21 cellular contexts compared by ENCODE assay signal in the genomic region with DNA sequence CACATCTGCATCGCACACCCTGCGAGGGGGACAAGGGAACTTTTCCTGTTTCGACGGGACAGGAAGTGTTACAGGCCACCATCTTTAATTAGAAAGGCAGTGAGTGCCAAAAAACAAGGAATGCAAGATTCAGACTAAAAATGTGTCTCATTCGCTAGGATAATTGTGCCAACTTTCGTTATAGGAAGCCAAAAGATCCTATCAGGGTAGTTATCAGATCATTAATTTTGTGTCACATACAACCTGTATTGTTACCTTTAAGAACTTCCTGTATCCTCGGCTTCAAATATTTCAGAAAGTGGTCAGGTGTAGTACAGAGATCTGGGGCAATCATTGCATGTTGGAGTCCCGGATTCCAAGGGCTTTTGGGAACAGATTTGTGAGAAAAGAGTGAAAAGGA. TPM values are rescaled to one million over a fixed set of nuclear protein-coding genes. Genes with fewer than 3 reads are reported as not detected.
DNase-seq lines count a peak whose midpoint lies in the region; ATAC-seq and TF ChIP-seq lines count a peak whose summit lies in the region.
"Had no signal": no experiment of that assay in that cellular context is flagged by ENCODE, and none has a peak within 500 bp of the region (broad histone marks: within the 10 kb centered on the region; RNA-seq: fewer than 3 reads in every experiment).

No MANE protein-coding gene starts in this region.

- H3K27ac ChIP-seq in C4-2B (peak overlapping the region; percentile 20), adrenal gland (peak overlapping the region in 4 of 5 donors; percentile 13 to 58 (median 22)), right cardiac atrium (ENCODE audit: low read length) (peak overlapping the region; percentile 89), skeletal muscle tissue (ENCODE audit: low read depth, low read length) (peak overlapping the region; percentile 50)

- no peak overlapping the region for H3K9ac ChIP-seq in skeletal muscle tissue (ENCODE audit: low read depth in 1 of 3, low read length in 3 of 3)

- ATAC-seq in right cardiac atrium, result no peak
- ATAC-seq in HG03378 (IDR thresholded peaks at IDR 0.05; ENCODE audit: unreplicated experiment), result no peak
- ATAC-seq: CD8-positive, alpha-beta T cell had no signal

- H3K36me3 ChIP-seq in adrenal gland (replicated peaks in 1 of 2) (no peaks in the 10 kb centered on the region), skeletal muscle tissue (ENCODE audit: control insufficient read depth in 3 of 3, insufficient read depth in 3 of 3, low read length in 3 of 3) (no peaks in the 10 kb centered on the region)

- intact Hi-C loops in adrenal gland (cut with DNase I), result no loop called here
- intact Hi-C loops in right cardiac atrium (cut with DNase I), result no loop called here

- H3K4me1 ChIP-seq in adrenal gland (replicated peaks in 1 of 2) (peaks cover 13 to 21% of the 10 kb centered on the region in 2 donors), right cardiac atrium (ENCODE audit: control insufficient read depth, insufficient read depth, low read length) (peaks cover 15% of the 10 kb centered on the region), skeletal muscle tissue (ENCODE audit: control insufficient read depth in 3 of 3, insufficient read depth in 3 of 3, low read length in 3 of 3) (peaks cover 0 to 8% (median 6%) of the 10 kb centered on the region in 3 donors)

- H3K27me3 ChIP-seq in adrenal gland, result no peaks in the 10 kb centered on the region
- no peaks in the 10 kb centered on the region for H3K27me3 ChIP-seq in right cardiac atrium (ENCODE audit: control insufficient read depth, insufficient read depth)
- no peaks in the 10 kb centered on the region for H3K27me3 ChIP-seq in skeletal muscle tissue (ENCODE audit: control insufficient read depth in 3 of 3, insufficient read depth in 3 of 3, low read length in 3 of 3)
- H3K27me3 ChIP-seq: testis had no signal

- H3K4me3 ChIP-seq in adrenal gland (no peak overlapping the region), right cardiac atrium (ENCODE audit: low read length) (no peak overlapping the region), skeletal muscle tissue (ENCODE audit: low read length in 3 of 3) (peak overlapping the region in 1 of 3 donors; percentile 23), foreskin fibroblast (ENCODE audit: low read depth in 1 of 2, low read length in 2 of 2) (no peak overlapping the region)
- H3K4me3 ChIP-seq: testis had no signal

- no peak for TF ChIP-seq POLR2A in adrenal gland (IDR thresholded peaks at IDR 0.05)

- 52 to 61% (median 58%) methylated on average over 6 to 8 of the region's 8 CpGs for WGBS in adrenal gland, 4 donors
- WGBS in right cardiac atrium, result 47% methylated on average over 8 of the region's 8 CpGs

- TF ChIP-seq CTCF in C4-2B (conservative IDR thresholded peaks at IDR 0.05) (no peak), adrenal gland (IDR thresholded peaks at IDR 0.05) (no peak), foreskin fibroblast (IDR thresholded peaks at IDR 0.05; ENCODE audit: low read depth, low read length) (no peak)

- DNase-seq in adrenal gland (no peak), right cardiac atrium (no peak), foreskin fibroblast (no peak), DMS153 treated with DMSO at 0.1 percent for 48 hours (lab: John Stamatoyannopoulos, UW; ENCODE audit: unreplicated experiment) (no peak), G401 (ENCODE audit: low spot score) (no peak)
- DNase-seq: activated CD4-positive, alpha-beta T cell treated with anti-CD3 and anti-CD28 coated beads, Interleukin-2, amount 50 U/mL, for 48 hours; activated naive CD4-positive, alpha-beta T cell treated with anti-CD3 and anti-CD28 coated beads, Interleukin-2, amount 10 ng/mL, durations not matched to agents 7 days and 5 days; CD8-positive, alpha-beta T cell; cortex of kidney; DND-41; NCI-H1436 treated with DMSO at 0.1 percent for 48 hours; NCI-H82; small intestine; stimulated activated CD8-positive, alpha-beta memory T cell treated with anti-CD3 and anti-CD28 coated beads, Interleukin-4, amount 100 ng/mL, for 48 hours had no signal

- H3K9me3 ChIP-seq in adrenal gland (replicated peaks in 1 of 3) (no peaks in the 10 kb centered on the region), right cardiac atrium (ENCODE audit: control insufficient read depth, low read length) (no peaks in the 10 kb centered on the region), skeletal muscle tissue (ENCODE audit: control insufficient read depth in 3 of 3, low read length in 3 of 3) (no peaks in the 10 kb centered on the region)
- H3K9me3 ChIP-seq: testis had no signal

- in situ Hi-C loops in G401 (cut with HindIII; ENCODE audit: low sequenced_read_pairs), result no loop called here

RNA-seq across cellular contexts. Expression of a gene that starts 19.2 kb away (rescaled TPM):
- total RNA-seq in adrenal gland, result 1,000 to 10,000 TPM; 1,007 to 2,003 (median 1,366) TPM
- polyA plus RNA-seq in adrenal gland, result 1,000 to 10,000 TPM in 2 of 3 donors, 100 to 1,000 TPM in 1; 999 to 1,170 (median 1,064) TPM
- 1,000 to 10,000 TPM in 3 of 4 donors, 100 to 1,000 TPM in 1; 660 to 1,578 (median 1,064) TPM for total RNA-seq in right cardiac atrium
- 841 TPM for polyA plus RNA-seq in right cardiac atrium
- 292 TPM for total RNA-seq in skeletal muscle tissue
- total RNA-seq in G401 (2014; rRNA removed; shearing (Covaris generic)), result not detected in 2 replicates
- total RNA-seq: myocyte had no signal

RNA-seq across cellular contexts. Expression of a gene that starts 33.5 kb away (rescaled TPM):
- total RNA-seq in adrenal gland (1 to 10 TPM in 4 of 8 donors, under 1 TPM in 2, not detected in 2; 0.18 to 2.3 (median 1.1) TPM), right cardiac atrium (under 1 TPM; 0.17 to 0.49 (median 0.37) TPM), skeletal muscle tissue (not detected)
- polyA plus RNA-seq in adrenal gland (1 to 10 TPM in 2 of 3 donors, under 1 TPM in 1; 0.34 to 3.0 (median 1.2) TPM), right cardiac atrium (0.32 TPM)
- not detected in 2 replicates for total RNA-seq in G401 (2014; rRNA removed; shearing (Covaris generic))
- total RNA-seq: H4, myocyte, osteoblast had no signal

RNA-seq across cellular contexts. Expression of a gene that starts 56.5 kb away (rescaled TPM):
- 100 to 1,000 TPM in 5 of 8 donors, 10 to 100 TPM in 3; 72.7 to 196 (median 109) TPM for total RNA-seq in adrenal gland
- 100 to 1,000 TPM; 157 to 190 (median 165) TPM for polyA plus RNA-seq in adrenal gland
- 10 to 100 TPM; 45.6 to 67.6 (median 61.5) TPM for total RNA-seq in right cardiac atrium
- polyA plus RNA-seq in right cardiac atrium, result 73.5 TPM
- total RNA-seq in skeletal muscle tissue, result 17.2 TPM
- not detected in 2 replicates for total RNA-seq in G401 (2014; rRNA removed; shearing (Covaris generic))
- total RNA-seq: myocyte had no signal

Comparison
In these comparisons a context has a peak if more than half of its experiments do, and no peak if none do; other contexts are left out.
1. H3K27ac ChIP-seq: peak in every context shown above with its lines; median percentile 89 in right cardiac atrium; 50 in skeletal muscle tissue; 22 in adrenal gland; 20 in C4-2B.
2. RNA of a gene that starts 19.2 kb away (total RNA-seq): 1,007 to 2,003 TPM in adrenal gland, 660 to 1,578 TPM in right cardiac atrium and 292 TPM in skeletal muscle tissue (single experiment); not detected in G401; every median in the first group is over 100 times any median in the second.
3. RNA of a gene that starts 56.5 kb away (total RNA-seq): 72.7 to 196 TPM in adrenal gland, 45.6 to 67.6 TPM in right cardiac atrium and 17.2 TPM in skeletal muscle tissue (single experiment); not detected in G401; every median in the first group is over 10 times any median in the second.